ENCODE assay signal across 17 cellular contexts in the genomic region with DNA sequence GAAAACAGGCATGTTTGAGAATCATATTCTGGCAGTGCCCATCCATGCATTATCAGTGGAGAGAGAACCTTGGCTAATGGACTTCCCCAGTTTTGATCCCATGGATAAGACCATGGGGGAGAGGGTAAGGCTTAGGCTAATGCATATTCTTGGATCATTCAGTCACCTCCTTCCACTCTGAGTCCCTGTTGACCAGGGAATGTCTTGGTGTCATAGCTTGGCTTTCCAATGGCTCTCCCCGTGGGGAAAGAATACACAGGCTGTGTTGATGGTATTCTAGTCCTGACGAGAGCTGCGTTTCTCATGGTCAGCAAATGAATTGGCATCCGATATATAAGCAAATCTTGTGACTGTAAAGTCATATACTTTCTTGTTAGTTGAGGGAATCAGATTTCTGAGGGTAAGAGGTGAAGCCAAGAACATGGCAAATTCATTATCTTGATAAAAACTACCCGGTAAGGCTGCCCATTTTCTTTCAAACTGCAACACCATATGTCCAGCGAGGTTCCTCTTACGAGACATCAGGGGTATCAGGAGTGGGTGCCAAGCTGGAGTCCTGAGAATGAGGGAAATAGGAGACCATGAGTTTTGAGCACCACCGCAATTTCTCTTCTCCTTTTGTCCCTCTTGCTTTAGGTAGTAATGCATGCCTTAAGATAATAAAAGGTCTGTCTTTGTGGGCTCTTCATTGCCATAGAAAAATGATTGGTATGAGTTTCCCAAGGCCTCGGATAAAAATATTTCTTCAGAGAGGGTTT. TPM values are rescaled to one million over a fixed set of nuclear protein-coding genes. Genes with fewer than 3 reads are reported as not detected.
DNase-seq lines count a peak whose midpoint lies in the region; ATAC-seq, FAIRE-seq and TF ChIP-seq lines count a peak whose summit lies in the region.
"Had no signal": no experiment of that assay in that cellular context is flagged by ENCODE, and none has a peak within 500 bp of the region (broad histone marks: within the 10 kb centered on the region; RNA-seq: fewer than 3 reads in every experiment).

No MANE protein-coding gene starts in this region.

- peaks cover 17% of the 10 kb centered on the region for H4K20me1 ChIP-seq in OCI-LY7 (ENCODE audit: insufficient read depth, low read length)
- peaks cover 8% of the 10 kb centered on the region; the same call in 1 of the 2 replicates for H4K20me1 ChIP-seq in GM12878 (ENCODE audit: control insufficient read depth, insufficient read depth)
- no peaks in the 10 kb centered on the region for H4K20me1 ChIP-seq in neural progenitor cell (ENCODE audit: low read depth)

- DNase-seq in activated T-cell treated with anti-CD3 and anti-CD28 coated beads, Interleukin-2, amount 50 U/mL, for 4 hours = no peak
- no peak for DNase-seq in activated T-cell treated with anti-CD3 and anti-CD28 coated beads, Interleukin-2, amount 50 U/mL, for 1 hour
- no peak for DNase-seq in OCI-LY7 (ENCODE audit: low spot score)
- no peak for DNase-seq in GM12878 (ENCODE audit: low read depth, low spot score)
- DNase-seq in neural progenitor cell (ENCODE audit: low spot score) = no peak
- DNase-seq in DMS153 (lab: John Stamatoyannopoulos, UW) = no peak
- DNase-seq in NCI-H2171 (lab: John Stamatoyannopoulos, UW) = no peak
- DNase-seq: Calu3, lower lobe of right lung, NCI-H2081, NCI-H69 had no signal

- FAIRE-seq in GM12878 (lab: Jason Lieb, UNC) = no peak

- TF ChIP-seq EP300 in GM12878 (IDR thresholded peaks at IDR 0.05; ENCODE audit: borderline replicate concordance in 1 of 2, control insufficient read depth in 1 of 2, low read depth in 2 of 2, low read length in 2 of 2) = no peak

- POLR2A ChIA-PET in OCI-LY7 (lab: Charles Lee) (interaction anchor here (1.8 to 12.1 kb wide), 2 partner anchors 22 to 93 kb away, joined by 6 to 212 read pairs; partner anchors contain the start of gene RHOH), GM12878 (lab: Charles Lee) (interaction anchor here (1.0 to 14.4 kb wide), 2 partner anchors 12 to 20 kb away, joined by 4 to 214 read pairs; partner anchors contain the start of gene RHOH)

- no peak overlapping the region for H3K4me3 ChIP-seq in OCI-LY7 (ENCODE audit: low read depth, low read length, poor library complexity, severe bottlenecking)
- no peak overlapping the region for H3K4me3 ChIP-seq in GM12878
- H3K4me3 ChIP-seq in neural progenitor cell = no peak overlapping the region
- H3K4me3 ChIP-seq: lower lobe of right lung had no signal

- BruUV-seq in OCI-LY7 (replicated peaks; lab: Mats Ljungman, UMichigan) (no TSS peak), GM12878 (replicated peaks; lab: Mats Ljungman, UMichigan) (no TSS peak)

- SMC1A ChIA-PET in GM12878 (lab: Charles Lee; ENCODE audit: uncharacterized antibody, unreplicated experiment) = interaction anchor here (1.5 to 15.0 kb wide), 4 partner anchors 8 to 95 kb away, joined by 4 to 336 read pairs (median 86); partner anchors contain the start of gene RHOH

- H3K36me3 Mint-ChIP-seq in activated T-cell treated with anti-CD3 and anti-CD28 coated beads, Interleukin-2, amount 50 U/mL, for 4 hours (ENCODE audit: insufficient read depth) = peaks cover 76% of the 10 kb centered on the region
- H3K36me3 Mint-ChIP-seq in stimulated activated naive CD8-positive, alpha-beta T cell treated with anti-CD3 and anti-CD28 coated beads, Interleukin-15, Interleukin-2, amounts not matched to agents 100 ng/mL and 50 ng/mL, for 24 hours (ENCODE audit: low read depth) = peaks cover 86% of the 10 kb centered on the region
- peaks cover 17% of the 10 kb centered on the region for H3K36me3 Mint-ChIP-seq in neural progenitor cell

- H3K4me1 Mint-ChIP-seq in activated T-cell treated with anti-CD3 and anti-CD28 coated beads, Interleukin-2, amount 50 U/mL, for 4 hours (ENCODE audit: low read depth) = peaks cover 96% of the 10 kb centered on the region
- peaks cover 99% of the 10 kb centered on the region for H3K4me1 Mint-ChIP-seq in stimulated activated naive CD8-positive, alpha-beta T cell treated with anti-CD3 and anti-CD28 coated beads, Interleukin-15, Interleukin-2, amounts not matched to agents 100 ng/mL and 50 ng/mL, for 24 hours (ENCODE audit: low read depth)
- no peaks in the 10 kb centered on the region for H3K4me1 Mint-ChIP-seq in neural progenitor cell
- H3K4me1 Mint-ChIP-seq: neural crest cell had no signal

- H2AFZ ChIP-seq in OCI-LY7 (ENCODE audit: low read length) (no peak overlapping the region), GM12878 (ENCODE audit: control insufficient read depth, low read depth, low read length) (no peak overlapping the region), neural progenitor cell (replicated peaks) (no peak overlapping the region)

- H3K4me2 ChIP-seq in OCI-LY7 (ENCODE audit: low read length) (peak overlapping the region; percentile 10; the same call in 1 of the 2 replicates), GM12878 (ENCODE audit: control insufficient read depth, insufficient read depth) (peak overlapping the region; percentile 29; the same call in 1 of the 2 replicates), neural progenitor cell (no peak overlapping the region)

- 6% methylated on average over 9 of the region's 9 CpGs for WGBS in GM12878 (ENCODE audit: insufficient coverage, insufficient replicate concordance, low lambda C conversion rate, missing lambda C conversion rate)

- H3K27me3 ChIP-seq in GM12878 (replicated peaks in 1 of 2; ENCODE audit: control insufficient read depth in 2 of 2, insufficient read depth in 2 of 2, low read length in 1 of 2) (no peaks in the 10 kb centered on the region), neural progenitor cell (no peaks in the 10 kb centered on the region)

- CTCF ChIA-PET in OCI-LY7 (lab: Charles Lee; ENCODE audit: unreplicated experiment) (no interaction called here), GM12878 (lab: Yijun Ruan, JAX) (interaction anchor here (0.6 to 1.5 kb wide), 3 partner anchors 10 to 105 kb away, joined by 4 to 5 read pairs (median 4); no protein-coding TSS in a partner anchor)

- H3F3A ChIP-seq in neural progenitor cell (ENCODE audit: low read depth) = no peaks in the 10 kb centered on the region

- H3K27ac ChIP-seq in OCI-LY7 (ENCODE audit: low read depth, low read length, poor library complexity, severe bottlenecking) (no peak overlapping the region), GM12878 (ENCODE audit: control insufficient read depth, insufficient read depth) (peak overlapping the region; percentile 22), neural progenitor cell (no peak overlapping the region)
- H3K27ac ChIP-seq: lower lobe of right lung had no signal

- H3K9ac ChIP-seq in GM12878 (ENCODE audit: control insufficient read depth, insufficient read depth, low read length) = no peak overlapping the region
- no peak overlapping the region for H3K9ac ChIP-seq in neural progenitor cell

- RAD21 ChIA-PET in GM12878 (lab: Charles Lee; ENCODE audit: unreplicated experiment) = interaction anchor here (1.0 to 12.9 kb wide), 2 partner anchors 9 to 21 kb away, joined by 4 to 179 read pairs; partner anchors contain the start of gene RHOH

- TF ChIP-seq CTCF in OCI-LY7 (conservative IDR thresholded peaks at IDR 0.05; ENCODE audit: low read length) = no peak
- no peak for TF ChIP-seq CTCF in GM12878 (IDR thresholded peaks at IDR 0.05 in 2 of 3, conservative IDR thresholded peaks at IDR 0.05 in 1 of 3; ENCODE audit: control insufficient read depth in 2 of 3, extremely low read depth in 1 of 3, insufficient read depth in 1 of 3, low read depth in 3 of 3, low read length in 3 of 3)
- TF ChIP-seq CTCF in neural progenitor cell (IDR thresholded peaks at IDR 0.05) = no peak

- H3K9me3 Mint-ChIP-seq in activated T-cell treated with anti-CD3 and anti-CD28 coated beads, Interleukin-2, amount 50 U/mL, for 4 hours = no peaks in the 10 kb centered on the region
- no peaks in the 10 kb centered on the region for H3K9me3 Mint-ChIP-seq in stimulated activated naive CD8-positive, alpha-beta T cell treated with anti-CD3 and anti-CD28 coated beads, Interleukin-15, Interleukin-2, amounts not matched to agents 100 ng/mL and 50 ng/mL, for 24 hours
- H3K9me3 Mint-ChIP-seq in neural progenitor cell = no peaks in the 10 kb centered on the region
- H3K9me3 Mint-ChIP-seq: neural crest cell had no signal

- H3K36me3 ChIP-seq in OCI-LY7 (ENCODE audit: insufficient read depth, low read length) (peaks cover 92% of the 10 kb centered on the region), GM12878 (ENCODE audit: control insufficient read depth in 2 of 2, insufficient read depth in 2 of 2, low read length in 1 of 2) (peaks cover 14 to 29% of the 10 kb centered on the region in 2 experiments), neural progenitor cell (no peaks in the 10 kb centered on the region)
- H3K36me3 ChIP-seq: lower lobe of right lung had no signal

- peak overlapping the region; percentile 96 for H3K27ac Mint-ChIP-seq in stimulated activated naive CD8-positive, alpha-beta T cell treated with anti-CD3 and anti-CD28 coated beads, Interleukin-15, Interleukin-2, amounts not matched to agents 100 ng/mL and 50 ng/mL, for 24 hours
- H3K27ac Mint-ChIP-seq in neural progenitor cell = no peak overlapping the region

- TF ChIP-seq RAD21 in GM12878 (IDR thresholded peaks at IDR 0.05; ENCODE audit: insufficient read depth, low read depth, low read length) = no peak

- peaks cover 87% of the 10 kb centered on the region for H3K4me1 ChIP-seq in OCI-LY7 (ENCODE audit: insufficient read depth, low read length, poor library complexity, severe bottlenecking)
- peaks cover 47% of the 10 kb centered on the region for H3K4me1 ChIP-seq in GM12878 (ENCODE audit: control insufficient read depth, insufficient read depth, low read length)
- no peaks in the 10 kb centered on the region for H3K4me1 ChIP-seq in neural progenitor cell
- H3K4me1 ChIP-seq: lower lobe of right lung had no signal

- H3K79me2 ChIP-seq in OCI-LY7 (ENCODE audit: insufficient read depth, low read depth, low read length) = peaks cover 100% of the 10 kb centered on the region
- peaks cover 98% of the 10 kb centered on the region for H3K79me2 ChIP-seq in GM12878 (ENCODE audit: control insufficient read depth, insufficient read depth, low read length)
- H3K79me2 ChIP-seq in neural progenitor cell (ENCODE audit: low read depth) = no peaks in the 10 kb centered on the region

- no peak for TF ChIP-seq POLR2A in GM12878 (IDR thresholded peaks at IDR 0.05; ENCODE audit: low read depth, low read length)

- peak overlapping the region; percentile 60 for H3K4me3 Mint-ChIP-seq in activated T-cell treated with anti-CD3 and anti-CD28 coated beads, Interleukin-2, amount 50 U/mL, for 4 hours
- peak overlapping the region; percentile 72 for H3K4me3 Mint-ChIP-seq in stimulated activated naive CD8-positive, alpha-beta T cell treated with anti-CD3 and anti-CD28 coated beads, Interleukin-15, Interleukin-2, amounts not matched to agents 100 ng/mL and 50 ng/mL, for 24 hours
- H3K4me3 Mint-ChIP-seq in neural progenitor cell = no peak overlapping the region
- H3K4me3 Mint-ChIP-seq: neural crest cell had no signal

- no peak for ATAC-seq in activated T-cell treated with anti-CD3 and anti-CD28 coated beads, Interleukin-2, amount 50 U/mL, for 4 hours
- no peak for ATAC-seq in GM12878
- ATAC-seq: lower lobe of right lung, Right ventricle myocardium inferior had no signal

- intact Hi-C loops in OCI-LY7 (cut with micrococcal nuclease; ENCODE audit: unreplicated experiment) = no loop called here
- intact Hi-C loops in GM12878 (cut with micrococcal nuclease; ENCODE audit: unreplicated experiment) = no loop called here

- no peaks in the 10 kb centered on the region for H3K9me2 ChIP-seq in OCI-LY7 (ENCODE audit: insufficient read depth, low read length)

- no peaks in the 10 kb centered on the region for H3K9me3 ChIP-seq in OCI-LY7 (ENCODE audit: low read length)
- H3K9me3 ChIP-seq in GM12878 (replicated peaks; ENCODE audit: control insufficient read depth, insufficient read depth, low read length) = no peaks in the 10 kb centered on the region; the same call in 2 of the 3 replicates
- no peaks in the 10 kb centered on the region for H3K9me3 ChIP-seq in neural progenitor cell (ENCODE audit: low read depth)
- H3K9me3 ChIP-seq: lower lobe of right lung had no signal

- in situ Hi-C loops in GM12878 (cut with MboI) = no loop called here

- H3K27me3 Mint-ChIP-seq in activated T-cell treated with anti-CD3 and anti-CD28 coated beads, Interleukin-2, amount 50 U/mL, for 4 hours (ENCODE audit: low read depth) = no peaks in the 10 kb centered on the region
- H3K27me3 Mint-ChIP-seq in stimulated activated naive CD8-positive, alpha-beta T cell treated with anti-CD3 and anti-CD28 coated beads, Interleukin-15, Interleukin-2, amounts not matched to agents 100 ng/mL and 50 ng/mL, for 24 hours = no peaks in the 10 kb centered on the region
- peaks cover 5% of the 10 kb centered on the region for H3K27me3 Mint-ChIP-seq in neural progenitor cell (ENCODE audit: insufficient read depth, low read depth)

RNA-seq across cellular contexts. Expression of gene RHOH, which starts 18.0 kb away (rescaled TPM):
- 100 to 1,000 TPM; 164 to 204 (median 170) TPM for total RNA-seq in activated T-cell treated with anti-CD3 and anti-CD28 coated beads, Interleukin-2, amount 50 U/mL, for 4 hours
- 35.5 and 38.2 TPM in 2 replicates for total RNA-seq in OCI-LY7 (2014; rRNA removed; shearing (Covaris generic))
- total RNA-seq in OCI-LY7 (2022) (83.2 and 87.4 TPM in 2 replicates), GM12878 (2014; rRNA removed) (47.2 and 49.3 TPM in 2 replicates), GM12878 (2014; rRNA removed; fragmentation: Illumina TruSeq; extraction: Trizol) (46.5 and 48.1 TPM in 2 replicates), GM12878 (2021) (64.5 and 65.7 TPM in 2 replicates), neural progenitor cell (ENCODE audit: low replicate concordance) (5.7 and 11.2 TPM in 2 replicates)
- 89.6 and 93.8 TPM in 2 replicates for total RNA-seq in GM12878 (2013; cell fraction: nucleolus; rRNA removed)
- 44.8 TPM for polyA plus RNA-seq in GM12878 (2011; ENCODE audit: low read depth)
- polyA plus RNA-seq in GM12878 (2011; rRNA removed) (120 and 128 TPM in 2 replicates), GM12878 (2014; fragmentation: Illumina TruSeq; extraction: Trizol) (51.9 and 67.1 TPM in 2 replicates), GM12878 (2014; fragmentation: Nextera tagmentation; extraction: Ambion mirVana) (10 to 100 TPM; 48.9 to 78.4 TPM), GM12878 (2014; rRNA removed) (48.4 and 49.5 TPM in 2 replicates), GM12878 (2016; fragmentation: Nextera tagmentation; extraction: Ambion mirVana) (10 to 100 TPM; 63.8 to 64.4 TPM)
- polyA plus RNA-seq in GM12878 (2011; cell fraction: cytosol; rRNA removed) = 117 and 119 TPM in 2 replicates
- 75.7 and 87.1 TPM in 2 replicates for polyA plus RNA-seq in GM12878 (2011; cell fraction: nucleus; rRNA removed)
- 56.8 and 82.4 TPM in 2 replicates for polyA plus RNA-seq in GM12878 (2012)
- 176 and 260 TPM in 2 replicates for polyA minus RNA-seq in GM12878 (2011; rRNA and poly(A)+ RNA removed)
- polyA minus RNA-seq in GM12878 (2011; cell fraction: cytosol; rRNA and poly(A)+ RNA removed) = 56.8 and 63.4 TPM in 2 replicates
- polyA minus RNA-seq in GM12878 (2011; cell fraction: nucleus; rRNA and poly(A)+ RNA removed) = 91.3 and 105 TPM in 2 replicates
- total RNA-seq: Calu3, HT1080, renal cortical epithelial cell had no signal
- polyA plus RNA-seq: AG04450 had no signal
